In genomic region chr16:70577256-70577698, GRCh38 we compare ENCODE assay signal across 9 cellular contexts. TPM values are rescaled to one million over a fixed set of nuclear protein-coding genes. Genes with fewer than 3 reads are reported as not detected.
DNase-seq lines count a peak whose midpoint lies in the region; ATAC-seq, FAIRE-seq and TF ChIP-seq lines count a peak whose summit lies in the region.
"Had no signal": no experiment of that assay in that cellular context is flagged by ENCODE, and none has a peak within 500 bp of the region (broad histone marks: within the 10 kb centered on the region; RNA-seq: fewer than 3 reads in every experiment).

No MANE protein-coding gene starts in this region.

- WGBS in right cardiac atrium, result 66% methylated on average over 9 of the region's 9 CpGs

- H3K4me1 ChIP-seq in right cardiac atrium (ENCODE audit: control insufficient read depth, insufficient read depth, low read length), result peaks cover 12% of the 10 kb centered on the region
- no peaks in the 10 kb centered on the region for H3K4me1 ChIP-seq in naive thymus-derived CD4-positive, alpha-beta T cell (ENCODE audit: control insufficient read depth in 2 of 2, insufficient read depth in 2 of 2, low read length in 2 of 2)

- POLR2A ChIA-PET in naive thymus-derived CD4-positive, alpha-beta T cell (lab: Charles Lee), result no interaction called here

- intact Hi-C loops in natural killer cell (cut with micrococcal nuclease) (no loop called here), right cardiac atrium (cut with DNase I) (loop anchor here in 1 of 4 donors (10.0 kb wide), 1 partner anchor 78 kb away; no protein-coding TSS in a partner anchor)
- intact Hi-C loops in naive thymus-derived CD4-positive, alpha-beta T cell (cut with micrococcal nuclease), result loop anchor here in 1 of 2 donors (5.0 kb wide), 1 partner anchor 75 kb away; no protein-coding TSS in a partner anchor

- H3K27me3 Mint-ChIP-seq in natural killer cell (ENCODE audit: low read depth in 2 of 2), result no peaks in the 10 kb centered on the region
- H3K27me3 Mint-ChIP-seq in natural killer cell treated with Interleukin-12 subunit alpha and Interleukin-12 subunit beta and Interleukin-15 and Interleukin-18, amount 100 ng/mL, for 72 hours, result no peaks in the 10 kb centered on the region
- no peaks in the 10 kb centered on the region for H3K27me3 Mint-ChIP-seq in activated naive CD8-positive, alpha-beta T cell treated with anti-CD3 and anti-CD28 coated beads, Interleukin-2, amount 50 U/mL, for 24 hours
- no peaks in the 10 kb centered on the region for H3K27me3 Mint-ChIP-seq in naive thymus-derived CD4-positive, alpha-beta T cell
- H3K27me3 Mint-ChIP-seq: central memory CD8-positive, alpha-beta T cell had no signal

- H3K9me3 ChIP-seq in right cardiac atrium (ENCODE audit: control insufficient read depth, low read length), result no peaks in the 10 kb centered on the region
- H3K9me3 ChIP-seq in naive thymus-derived CD4-positive, alpha-beta T cell (ENCODE audit: control insufficient read depth in 2 of 3, low read length in 3 of 3), result no peaks in the 10 kb centered on the region

- no peak overlapping the region for H3K4me3 Mint-ChIP-seq in natural killer cell
- H3K4me3 Mint-ChIP-seq in natural killer cell treated with Interleukin-12 subunit alpha and Interleukin-12 subunit beta and Interleukin-15 and Interleukin-18, amount 100 ng/mL, for 72 hours, result no peak overlapping the region
- H3K4me3 Mint-ChIP-seq in activated naive CD8-positive, alpha-beta T cell treated with anti-CD3 and anti-CD28 coated beads, Interleukin-2, amount 50 U/mL, for 24 hours, result no peak overlapping the region
- H3K4me3 Mint-ChIP-seq in naive thymus-derived CD4-positive, alpha-beta T cell, result no peak overlapping the region
- H3K4me3 Mint-ChIP-seq: central memory CD8-positive, alpha-beta T cell had no signal

- TF ChIP-seq CTCF in natural killer cell (IDR thresholded peaks at IDR 0.05), result no peak

- H3K9me3 Mint-ChIP-seq in natural killer cell, result no peaks in the 10 kb centered on the region
- no peaks in the 10 kb centered on the region for H3K9me3 Mint-ChIP-seq in natural killer cell treated with Interleukin-12 subunit alpha and Interleukin-12 subunit beta and Interleukin-15 and Interleukin-18, amount 100 ng/mL, for 72 hours
- H3K9me3 Mint-ChIP-seq in activated naive CD8-positive, alpha-beta T cell treated with anti-CD3 and anti-CD28 coated beads, Interleukin-2, amount 50 U/mL, for 24 hours, result no peaks in the 10 kb centered on the region
- H3K9me3 Mint-ChIP-seq in naive thymus-derived CD4-positive, alpha-beta T cell, result no peaks in the 10 kb centered on the region
- H3K9me3 Mint-ChIP-seq: central memory CD8-positive, alpha-beta T cell had no signal

- no peak overlapping the region for H3K27ac ChIP-seq in right cardiac atrium (ENCODE audit: low read length)
- no peak overlapping the region for H3K27ac ChIP-seq in naive thymus-derived CD4-positive, alpha-beta T cell (ENCODE audit: low read depth, low read length)

- peak overlapping the region; percentile 53 to 78 for H3K27ac Mint-ChIP-seq in natural killer cell
- H3K27ac Mint-ChIP-seq in natural killer cell treated with Interleukin-12 subunit alpha and Interleukin-12 subunit beta and Interleukin-15 and Interleukin-18, amount 100 ng/mL, for 72 hours, result peak overlapping the region in 1 of 2 donors; percentile 0
- peak overlapping the region; percentile 63 for H3K27ac Mint-ChIP-seq in activated naive CD8-positive, alpha-beta T cell treated with anti-CD3 and anti-CD28 coated beads, Interleukin-2, amount 50 U/mL, for 24 hours
- peak overlapping the region in 3 of 9 donors; percentile 54 to 80 (median 70) for H3K27ac Mint-ChIP-seq in naive thymus-derived CD4-positive, alpha-beta T cell

- DNase-seq in natural killer cell (no peak), right cardiac atrium (peak in 2 of 3 donors; percentile 23 to 54), urothelium cell line (ENCODE audit: low spot score) (peak; percentile 51)
- no peak for DNase-seq in natural killer cell treated with Interleukin-12 subunit alpha and Interleukin-12 subunit beta and Interleukin-15 and Interleukin-18, amount 100 ng/mL, for 72 hours (ENCODE audit: low spot score)
- DNase-seq in activated naive CD8-positive, alpha-beta T cell treated with anti-CD3 and anti-CD28 coated beads, Interleukin-2, amount 50 U/mL, for 24 hours, result peak; percentile 23
- DNase-seq in activated CD4-positive, CD25-positive, alpha-beta regulatory T cell treated with anti-CD3 and anti-CD28 coated beads, Interleukin-2, amount 50 U/mL, for 72 hours, result no peak
- DNase-seq in naive thymus-derived CD4-positive, alpha-beta T cell, result no peak

- no peak for ATAC-seq in natural killer cell
- no peak for ATAC-seq in natural killer cell treated with Interleukin-12 subunit alpha and Interleukin-12 subunit beta and Interleukin-15 and Interleukin-18, amount 100 ng/mL, for 72 hours
- ATAC-seq in activated naive CD8-positive, alpha-beta T cell treated with anti-CD3 and anti-CD28 coated beads, Interleukin-2, amount 50 U/mL, for 24 hours, result peak; percentile 41
- ATAC-seq in right cardiac atrium, result peak in 1 of 2 donors; percentile 5
- no peak for ATAC-seq in naive thymus-derived CD4-positive, alpha-beta T cell
- no peak for ATAC-seq in GM18867 (IDR thresholded peaks at IDR 0.05; ENCODE audit: unreplicated experiment)

- FAIRE-seq in urothelium cell line (lab: Jason Lieb, UNC), result no peak

- peaks cover 0 to 18% (median 2%) of the 10 kb centered on the region in 3 experiments for H3K36me3 ChIP-seq in naive thymus-derived CD4-positive, alpha-beta T cell (ENCODE audit: control insufficient read depth in 2 of 3, insufficient read depth in 3 of 3, low read length in 3 of 3)

- no peak overlapping the region for H3K4me3 ChIP-seq in right cardiac atrium (ENCODE audit: low read length)
- H3K4me3 ChIP-seq in naive thymus-derived CD4-positive, alpha-beta T cell (ENCODE audit: low read length), result no peak overlapping the region

- peaks cover 2% of the 10 kb centered on the region for H3K36me3 Mint-ChIP-seq in natural killer cell
- H3K36me3 Mint-ChIP-seq in natural killer cell treated with Interleukin-12 subunit alpha and Interleukin-12 subunit beta and Interleukin-15 and Interleukin-18, amount 100 ng/mL, for 72 hours, result peaks cover 13% of the 10 kb centered on the region
- H3K36me3 Mint-ChIP-seq in activated naive CD8-positive, alpha-beta T cell treated with anti-CD3 and anti-CD28 coated beads, Interleukin-2, amount 50 U/mL, for 24 hours (ENCODE audit: low read depth), result peaks cover 26% of the 10 kb centered on the region
- peaks cover 0 to 10% (median 2%) of the 10 kb centered on the region in 5 donors for H3K36me3 Mint-ChIP-seq in naive thymus-derived CD4-positive, alpha-beta T cell

- CTCF ChIA-PET in naive thymus-derived CD4-positive, alpha-beta T cell (lab: Charles Lee), result no interaction called here

- peaks cover 9 to 14% of the 10 kb centered on the region in 2 donors for H3K4me1 Mint-ChIP-seq in natural killer cell
- peaks cover 8 to 12% of the 10 kb centered on the region in 2 donors for H3K4me1 Mint-ChIP-seq in natural killer cell treated with Interleukin-12 subunit alpha and Interleukin-12 subunit beta and Interleukin-15 and Interleukin-18, amount 100 ng/mL, for 72 hours (ENCODE audit: low read depth in 2 of 2)
- H3K4me1 Mint-ChIP-seq in activated naive CD8-positive, alpha-beta T cell treated with anti-CD3 and anti-CD28 coated beads, Interleukin-2, amount 50 U/mL, for 24 hours, result peaks cover 19% of the 10 kb centered on the region
- peaks cover 0 to 6% (median 0%) of the 10 kb centered on the region in 7 donors for H3K4me1 Mint-ChIP-seq in naive thymus-derived CD4-positive, alpha-beta T cell

- H3K27me3 ChIP-seq in right cardiac atrium (ENCODE audit: control insufficient read depth, insufficient read depth), result no peaks in the 10 kb centered on the region
- H3K27me3 ChIP-seq in naive thymus-derived CD4-positive, alpha-beta T cell (ENCODE audit: control insufficient read depth in 2 of 2, insufficient read depth in 2 of 2, low read length in 2 of 2), result no peaks in the 10 kb centered on the region

RNA-seq across cellular contexts. Expression of gene SF3B3, which starts 53.7 kb away (rescaled TPM):
- total RNA-seq in natural killer cell, result 100 to 1,000 TPM; 164 to 220 (median 173) TPM
- total RNA-seq in natural killer cell treated with Interleukin-12 subunit alpha and Interleukin-12 subunit beta and Interleukin-15 and Interleukin-18, amount 100 ng/mL, for 72 hours, result 100 to 1,000 TPM; 394 to 560 TPM
- 100 to 1,000 TPM; 138 to 154 (median 144) TPM for total RNA-seq in right cardiac atrium
- polyA plus RNA-seq in right cardiac atrium, result 67.5 TPM
- 100 to 1,000 TPM; 189 to 415 (median 267) TPM for total RNA-seq in naive thymus-derived CD4-positive, alpha-beta T cell
- 10 to 100 TPM; 69.0 to 93.7 TPM for polyA plus RNA-seq in naive thymus-derived CD4-positive, alpha-beta T cell

RNA-seq across cellular contexts. Expression of gene COG4, which starts 53.9 kb away (rescaled TPM):
- total RNA-seq in natural killer cell (10 to 100 TPM; 29.5 to 44.4 (median 31.6) TPM), right cardiac atrium (10 to 100 TPM; 30.7 to 40.8 (median 37.3) TPM)
- 10 to 100 TPM; 39.5 to 54.8 TPM for total RNA-seq in natural killer cell treated with Interleukin-12 subunit alpha and Interleukin-12 subunit beta and Interleukin-15 and Interleukin-18, amount 100 ng/mL, for 72 hours
- polyA plus RNA-seq in right cardiac atrium, result 29.2 TPM
- total RNA-seq in naive thymus-derived CD4-positive, alpha-beta T cell, result 10 to 100 TPM; 38.3 to 68.6 (median 58.7) TPM
- 10 to 100 TPM; 46.1 to 50.5 TPM for polyA plus RNA-seq in naive thymus-derived CD4-positive, alpha-beta T cell

Comparison
In these comparisons a context has a peak if more than half of its experiments do, and no peak if none do; other contexts are left out.
1. DNase-seq: peak in activated naive CD8-positive, alpha-beta T cell treated with anti-CD3 and anti-CD28 coated beads, Interleukin-2, amount 50 U/mL, for 24 hours (single experiment), right cardiac atrium (2 of 3) and urothelium cell line (single experiment); none in natural killer cell (single experiment), natural killer cell treated with Interleukin-12 subunit alpha and Interleukin-12 subunit beta and Interleukin-15 and Interleukin-18, amount 100 ng/mL, for 72 hours (single experiment), activated CD4-positive, CD25-positive, alpha-beta regulatory T cell treated with anti-CD3 and anti-CD28 coated beads, Interleukin-2, amount 50 U/mL, for 72 hours (single experiment) and naive thymus-derived CD4-positive, alpha-beta T cell (0 of 9).